Comparison of ENCODE assay signal across 8 cellular contexts in the genomic region with DNA sequence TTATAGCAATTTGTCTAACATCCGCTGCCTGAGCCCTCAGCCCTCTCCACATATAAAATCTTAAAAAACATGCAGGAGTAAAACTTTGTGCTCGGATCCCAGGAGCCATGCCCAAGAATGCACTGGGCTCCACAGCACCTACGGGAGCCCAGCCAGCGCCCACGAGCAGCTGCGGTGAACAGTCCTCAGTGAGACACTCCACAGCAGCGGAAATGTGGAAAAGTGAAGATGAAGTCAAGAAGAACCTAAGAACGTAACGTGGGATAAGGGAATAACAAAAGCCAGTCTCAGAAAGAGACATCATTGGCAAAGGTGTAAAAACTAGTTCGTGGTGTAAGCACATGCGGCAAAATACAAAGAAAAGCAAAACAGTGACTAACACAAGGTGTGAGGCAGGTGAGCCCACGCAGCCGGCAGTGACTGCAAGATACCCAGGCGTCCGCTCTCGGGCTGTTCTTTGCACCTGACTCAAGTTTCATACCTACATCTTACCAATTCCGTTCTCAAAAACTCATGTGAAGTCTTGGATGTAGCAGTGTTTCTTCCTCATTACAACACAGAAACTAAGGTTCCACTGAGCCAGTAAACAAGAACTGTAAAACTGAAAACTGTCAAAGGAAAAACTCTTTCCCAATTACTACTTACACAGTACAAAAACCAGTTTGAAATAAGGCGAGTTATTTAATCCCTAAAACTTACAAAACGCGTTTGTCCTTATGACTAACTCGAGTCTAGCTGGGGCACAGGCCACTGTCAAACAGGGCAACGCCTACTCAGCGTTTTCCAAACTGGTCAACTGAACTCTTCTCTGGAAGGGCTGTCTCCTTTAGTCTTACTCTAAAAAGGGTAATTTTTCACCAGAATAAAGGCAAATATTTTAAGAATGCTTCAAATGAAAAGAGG. TPM values are rescaled to one million over a fixed set of nuclear protein-coding genes. Genes with fewer than 3 reads are reported as not detected.
DNase-seq lines count a peak whose midpoint lies in the region; ATAC-seq, FAIRE-seq and TF ChIP-seq lines count a peak whose summit lies in the region.

No MANE protein-coding gene starts in this region.

- H2AFZ ChIP-seq in HepG2 (ENCODE audit: low read length), result no peak overlapping the region

- H3K27ac ChIP-seq in SJCRH30 (no peak overlapping the region), adrenal gland (peak overlapping the region; percentile 44 to 88 (median 49)), HepG2 (ENCODE audit: extremely low read length, insufficient read depth, low read length) (no peak overlapping the region)

- H3K9me3 ChIP-seq in SJCRH30 (replicated peaks) (0 out of 2 replicates have a peak, but pooled peaks cover 2% of the 10 kb centered on the region), adrenal gland (replicated peaks in 1 of 3) (no peaks in the 10 kb centered on the region), HepG2 (ENCODE audit: low read length) (no peaks in the 10 kb centered on the region)

- intact Hi-C loops in adrenal gland (cut with DNase I) (no loop called here), HepG2 (cut with micrococcal nuclease; ENCODE audit: unreplicated experiment) (loop anchor here (2.0 kb wide), 1 partner anchor 41 kb away; no protein-coding TSS in a partner anchor)

- POLR2A ChIA-PET in HepG2 (lab: Yijun Ruan, JAX), result interaction anchor here (1.1 kb wide), 1 partner anchor 214 kb away, joined by 5 read pairs; no protein-coding TSS in a partner anchor

- peak; percentile 71 for FAIRE-seq in HepG2 (lab: Jason Lieb, UNC)

- TSS peak; percentile 44 for BruUV-seq in HepG2 (replicated peaks; lab: Mats Ljungman, UMichigan)

- ATAC-seq in HepG2 (peak; percentile 20; the same call in 1 of the 3 replicates), GM19467 (IDR thresholded peaks at IDR 0.05; ENCODE audit: unreplicated experiment) (no peak), GM18909 (IDR thresholded peaks at IDR 0.05; ENCODE audit: poor library complexity, unreplicated experiment) (no peak)

- H3K4me1 ChIP-seq in SJCRH30 (peaks cover 3% of the 10 kb centered on the region; the same call in 1 of the 2 replicates), adrenal gland (replicated peaks in 1 of 2) (peaks cover 45 to 78% of the 10 kb centered on the region in 2 donors), HepG2 (ENCODE audit: insufficient read depth, low read length) (peaks cover 77% of the 10 kb centered on the region)

- no peak for TF ChIP-seq RAD21 in HepG2 (CRISPR knock-in tag; IDR thresholded peaks at IDR 0.05)

- no peaks in the 10 kb centered on the region for H3K27me3 ChIP-seq in SJCRH30
- H3K27me3 ChIP-seq in adrenal gland, result no peaks in the 10 kb centered on the region
- no peaks in the 10 kb centered on the region for H3K27me3 ChIP-seq in HepG2 (ENCODE audit: control insufficient read depth in 1 of 2, insufficient read depth in 2 of 2, low read length in 2 of 2)

- no peak for DNase-seq in SJCRH30
- DNase-seq in adrenal gland, result peak in 4 of 7 donors; percentile 53 to 66 (median 60)
- no peak for DNase-seq in HepG2 (ENCODE audit: low spot score)
- peak; percentile 48 to 75 (median 65) for DNase-seq in stimulated activated CD4-positive, alpha-beta T cell treated with anti-CD3 and anti-CD28 coated beads, TNF-alpha, amount 100 ng/mL, for 24 hours (ENCODE audit: low read depth in 3 of 3)
- DNase-seq in NCI-H1105 (lab: John Stamatoyannopoulos, UW), result no peak

- H3K36me3 ChIP-seq in SJCRH30 (peaks cover 17% of the 10 kb centered on the region), adrenal gland (replicated peaks in 1 of 2) (no peaks in the 10 kb centered on the region), HepG2 (replicated peaks in 1 of 2; ENCODE audit: control insufficient read depth in 1 of 2, insufficient read depth in 2 of 2, low read length in 2 of 2) (peaks cover 0 to 8% of the 10 kb centered on the region in 2 experiments; a peak in 2 of 5 replicates)

- TF ChIP-seq CTCF in adrenal gland (IDR thresholded peaks at IDR 0.05) (no peak), HepG2 (CRISPR knock-in tag; IDR thresholded peaks at IDR 0.05) (no peak)

- TF ChIP-seq POLR2A in adrenal gland (IDR thresholded peaks at IDR 0.05) (no peak), HepG2 (IDR thresholded peaks at IDR 0.05; ENCODE audit: insufficient read depth in 1 of 2, low read depth in 2 of 2, low read length in 2 of 2) (no peak)

- H3K4me3 ChIP-seq in GM08714 (ENCODE audit: low read length), result peak overlapping the region; percentile 89
- peak overlapping the region; percentile 81 for H3K4me3 ChIP-seq in SJCRH30
- H3K4me3 ChIP-seq in adrenal gland, result peak overlapping the region in 2 of 4 donors; percentile 33 to 65
- H3K4me3 ChIP-seq in HepG2 (replicated peaks in 1 of 3; ENCODE audit: insufficient read depth in 1 of 3, low read depth in 2 of 3, low read length in 3 of 3), result peak overlapping the region; percentile 69 to 80 (median 75)

- in situ Hi-C loops in HepG2 (cut with HindIII; ENCODE audit: extremely low pct_ligation_motif_present, low pct_unique_long_range_greater_than_20kb), result no loop called here

- peaks cover 29% of the 10 kb centered on the region for H4K20me1 ChIP-seq in HepG2 (ENCODE audit: insufficient read depth, low read length)

- CTCF ChIA-PET in HepG2 (lab: Yijun Ruan, JAX; ENCODE audit: low intra/inter-chr PET ratio, low total read pairs), result no interaction called here

- H3K9ac ChIP-seq in HepG2 (ENCODE audit: insufficient read depth, low read depth, low read length), result peak overlapping the region; percentile 68

- H3K4me2 ChIP-seq in HepG2 (ENCODE audit: low read depth, low read length), result peak overlapping the region; percentile 86

- no peak for TF ChIP-seq EP300 in HepG2 (IDR thresholded peaks at IDR 0.05; ENCODE audit: low read depth in 2 of 2, low read length in 2 of 2)
- no peak for TF ChIP-seq EP300 in HepG2 (CRISPR knock-in tag; IDR thresholded peaks at IDR 0.05; ENCODE audit: borderline replicate concordance)

- H3K79me2 ChIP-seq in HepG2 (ENCODE audit: insufficient read depth, low read length), result peaks cover 75% of the 10 kb centered on the region

- WGBS in adrenal gland, 4 donors, result 35 to 44% (median 41%) methylated on average over 23 of the region's 23 CpGs
- WGBS in HepG2 (ENCODE audit: low lambda C conversion rate), result 46% methylated on average over 23 of the region's 23 CpGs

TF ChIP-seq in HepG2, 621 proteins besides CTCF, POLR2A, EP300 and RAD21 (continues in another document):
- no peak for TF ChIP-seq AKAP8 (CRISPR knock-in tag; IDR thresholded peaks at IDR 0.05)

RNA-seq across cellular contexts. Expression of a gene that starts 1.7 kb away (rescaled TPM):
- total RNA-seq in SJCRH30 (2014; rRNA removed; shearing (Covaris generic)), result 34.4 and 42.3 TPM in 2 replicates
- total RNA-seq in adrenal gland (100 to 1,000 TPM in 1 of 8 donors, 10 to 100 TPM in 7; 25.7 to 108 (median 30.6) TPM), HepG2 (2016; rRNA removed; fragmentation: Illumina TruSeq; extraction: Trizol) (10.2 and 12.4 TPM in 2 replicates)
- polyA plus RNA-seq in adrenal gland (10 to 100 TPM in 1 of 3 donors, 1 to 10 TPM in 2; 4.6 to 17.9 (median 8.8) TPM), HepG2 (2011; rRNA removed) (3.8 and 4.1 TPM in 2 replicates)
- total RNA-seq in HepG2 (2016; cell fraction: cytosol; rRNA removed; fragmentation: Illumina TruSeq; extraction: Trizol; ENCODE audit: low read depth), result 177 and 181 TPM in 2 replicates
- total RNA-seq in HepG2 (2016; cell fraction: insoluble cytoplasmic fraction; rRNA removed; fragmentation: Illumina TruSeq; extraction: Trizol), result 8.9 and 16.6 TPM in 2 replicates
- 41.6 and 42.6 TPM in 2 replicates for total RNA-seq in HepG2 (2016; cell fraction: membrane; rRNA removed; fragmentation: Illumina TruSeq; extraction: Trizol)
- 13.3 and 18.1 TPM in 2 replicates for total RNA-seq in HepG2 (2016; cell fraction: nucleus; rRNA removed; fragmentation: Illumina TruSeq; extraction: Trizol)
- 4.6 and 6.9 TPM in 2 replicates for polyA plus RNA-seq in HepG2 (2011; cell fraction: cytosol; rRNA removed)
- polyA plus RNA-seq in HepG2 (2011; cell fraction: nucleus; rRNA removed), result 5.7 and 6.6 TPM in 2 replicates
- 6.8 and 8.3 TPM in 2 replicates for polyA plus RNA-seq in HepG2 (2012)
- 0.67 and 0.97 TPM in 2 replicates for polyA plus RNA-seq in HepG2 (2016; cell fraction: cytosol; fragmentation: Illumina TruSeq; extraction: Trizol; ENCODE audit: low read depth)
- 8.6 and 9.1 TPM in 2 replicates for polyA plus RNA-seq in HepG2 (2016; cell fraction: insoluble cytoplasmic fraction; fragmentation: Illumina TruSeq; extraction: Trizol; ENCODE audit: low read depth)
- polyA plus RNA-seq in HepG2 (2016; cell fraction: membrane; fragmentation: Illumina TruSeq; extraction: Trizol; ENCODE audit: low read depth), result 2.4 and 2.5 TPM in 2 replicates
- polyA plus RNA-seq in HepG2 (2016; cell fraction: nucleus; fragmentation: Illumina TruSeq; extraction: Trizol; ENCODE audit: insufficient read depth, low read depth), result 13.6 and 16.2 TPM in 2 replicates
- 13.5 and 58.6 TPM in 2 replicates for polyA minus RNA-seq in HepG2 (2011; rRNA and poly(A)+ RNA removed; ENCODE audit: low replicate concordance)
- 18.0 and 25.6 TPM in 2 replicates for polyA minus RNA-seq in HepG2 (2011; cell fraction: cytosol; rRNA and poly(A)+ RNA removed)
- polyA minus RNA-seq in HepG2 (2011; cell fraction: nucleus; rRNA and poly(A)+ RNA removed), result 10.9 and 12.2 TPM in 2 replicates

RNA-seq across cellular contexts. Expression of a gene that starts 55.5 kb away (rescaled TPM):
- 60.6 and 62.8 TPM in 2 replicates for total RNA-seq in SJCRH30 (2014; rRNA removed; shearing (Covaris generic))
- total RNA-seq in adrenal gland (10 to 100 TPM; 25.5 to 51.8 (median 37.9) TPM), HepG2 (2016; rRNA removed; fragmentation: Illumina TruSeq; extraction: Trizol) (28.7 and 32.2 TPM in 2 replicates)
- polyA plus RNA-seq in adrenal gland (10 to 100 TPM; 20.2 to 63.3 (median 60.5) TPM), HepG2 (2011; rRNA removed) (30.2 and 34.1 TPM in 2 replicates)
- 64.3 and 65.0 TPM in 2 replicates for total RNA-seq in HepG2 (2016; cell fraction: cytosol; rRNA removed; fragmentation: Illumina TruSeq; extraction: Trizol; ENCODE audit: low read depth)
- 24.0 and 31.6 TPM in 2 replicates for total RNA-seq in HepG2 (2016; cell fraction: insoluble cytoplasmic fraction; rRNA removed; fragmentation: Illumina TruSeq; extraction: Trizol)
- total RNA-seq in HepG2 (2016; cell fraction: membrane; rRNA removed; fragmentation: Illumina TruSeq; extraction: Trizol), result 72.1 and 78.0 TPM in 2 replicates
- 18.2 and 19.5 TPM in 2 replicates for total RNA-seq in HepG2 (2016; cell fraction: nucleus; rRNA removed; fragmentation: Illumina TruSeq; extraction: Trizol)
- 21.2 and 27.8 TPM in 2 replicates for polyA plus RNA-seq in HepG2 (2011; cell fraction: cytosol; rRNA removed)
- 62.0 and 64.4 TPM in 2 replicates for polyA plus RNA-seq in HepG2 (2011; cell fraction: nucleus; rRNA removed)
- 11.8 and 12.0 TPM in 2 replicates for polyA plus RNA-seq in HepG2 (2012)
- polyA plus RNA-seq in HepG2 (2016; cell fraction: cytosol; fragmentation: Illumina TruSeq; extraction: Trizol; ENCODE audit: low read depth), result 61.3 and 64.0 TPM in 2 replicates
- polyA plus RNA-seq in HepG2 (2016; cell fraction: insoluble cytoplasmic fraction; fragmentation: Illumina TruSeq; extraction: Trizol; ENCODE audit: low read depth), result 30.7 and 32.1 TPM in 2 replicates
- polyA plus RNA-seq in HepG2 (2016; cell fraction: membrane; fragmentation: Illumina TruSeq; extraction: Trizol; ENCODE audit: low read depth), result 65.3 TPM in 2 replicates
- 36.3 and 39.7 TPM in 2 replicates for polyA plus RNA-seq in HepG2 (2016; cell fraction: nucleus; fragmentation: Illumina TruSeq; extraction: Trizol; ENCODE audit: insufficient read depth, low read depth)
- polyA minus RNA-seq in HepG2 (2011; rRNA and poly(A)+ RNA removed; ENCODE audit: low replicate concordance), result 13.4 and 58.0 TPM in 2 replicates
- 6.0 and 8.0 TPM in 2 replicates for polyA minus RNA-seq in HepG2 (2011; cell fraction: cytosol; rRNA and poly(A)+ RNA removed)
- 11.2 and 18.6 TPM in 2 replicates for polyA minus RNA-seq in HepG2 (2011; cell fraction: nucleus; rRNA and poly(A)+ RNA removed)

Comparison
In these comparisons a context has a peak if more than half of its experiments do, and no peak if none do; other contexts are left out.
1. DNase-seq: peak in adrenal gland (4 of 7) and stimulated activated CD4-positive, alpha-beta T cell treated with anti-CD3 and anti-CD28 coated beads, TNF-alpha, amount 100 ng/mL, for 24 hours (3 of 3); none in SJCRH30 (0 of 2), HepG2 (single experiment) and NCI-H1105 (single experiment).
2. H3K27ac ChIP-seq: peak in adrenal gland (5 of 5); none in SJCRH30 (single experiment) and HepG2 (single experiment).